18 cellular contexts compared by ENCODE assay signal in the genomic region with DNA sequence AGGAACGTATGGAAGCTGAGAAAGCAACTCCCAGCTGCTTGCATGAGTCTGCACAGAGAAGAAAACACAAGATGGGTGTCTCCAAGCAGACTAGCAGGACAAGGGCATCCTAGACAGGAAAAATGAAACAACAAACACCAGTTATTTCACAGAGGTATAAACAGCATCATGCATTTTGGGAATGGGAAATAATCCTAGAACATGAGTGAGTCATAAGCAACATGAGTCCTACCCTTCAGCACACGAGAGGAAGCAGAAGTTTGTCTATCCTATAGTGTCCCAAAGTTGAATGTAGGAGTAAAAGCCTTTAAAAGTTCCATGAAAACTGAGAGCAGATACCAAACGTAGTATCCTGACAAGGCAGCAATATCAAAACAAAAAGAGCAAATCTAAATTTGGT. TPM values are rescaled to one million over a fixed set of nuclear protein-coding genes. Genes with fewer than 3 reads are reported as not detected.
DNase-seq lines count a peak whose midpoint lies in the region; ATAC-seq, FAIRE-seq and TF ChIP-seq lines count a peak whose summit lies in the region.
"Had no signal": no experiment of that assay in that cellular context is flagged by ENCODE, and none has a peak within 500 bp of the region (broad histone marks: within the 10 kb centered on the region; RNA-seq: fewer than 3 reads in every experiment).

No MANE protein-coding gene starts in this region.

- FAIRE-seq in GM19239 (lab: Jason Lieb, UNC) (peak; percentile 44), bronchial epithelial cell (lab: Jason Lieb, UNC) (no peak)
- FAIRE-seq: A549 had no signal

- no peaks in the 10 kb centered on the region for H3K4me1 ChIP-seq in psoas muscle
- H3K4me1 ChIP-seq: A549, BLaER1, Caco-2, HAP-1 had no signal

- H3K27ac ChIP-seq in psoas muscle, result no peak overlapping the region
- H3K27ac ChIP-seq: A549, BLaER1, GM23248, HL-60 had no signal

- H3K27me3 ChIP-seq in bronchial epithelial cell (ENCODE audit: control insufficient read depth, insufficient read depth, low read length) (no peaks in the 10 kb centered on the region), psoas muscle (ENCODE audit: insufficient read depth in 3 of 3, low read length in 2 of 3) (peaks cover 0 to 2% (median 0%) of the 10 kb centered on the region in 3 donors)
- H3K27me3 ChIP-seq: BLaER1 had no signal

- DNase-seq in GM19239 (ENCODE audit: insufficient read length, low spot score) (no peak), LHCN-M2 (ENCODE audit: low read depth) (peak; percentile 26), bronchial epithelial cell (ENCODE audit: low read depth) (peak; percentile 8), psoas muscle (no peak), AG20443 (ENCODE audit: low spot score) (no peak)
- no peak for DNase-seq in activated CD4-positive, alpha-beta T cell treated with anti-CD3 and anti-CD28 coated beads for 48 hours
- DNase-seq: AML-193; Caco-2; CD8-positive, alpha-beta memory T cell; DMS53; GF-D8; GM23248; KBM-7 had no signal

- H3K4me3 ChIP-seq in bronchial epithelial cell (ENCODE audit: low read depth, low read length) (no peak overlapping the region), psoas muscle (no peak overlapping the region)
- H3K4me3 ChIP-seq: A549, BLaER1, GM23248, HAP-1 had no signal

- H3K36me3 ChIP-seq in bronchial epithelial cell (ENCODE audit: control insufficient read depth, insufficient read depth, low read length) (no peaks in the 10 kb centered on the region), psoas muscle (ENCODE audit: insufficient read depth in 1 of 2, low read depth in 1 of 2) (no peaks in the 10 kb centered on the region)
- H3K36me3 ChIP-seq: BLaER1, HAP-1 had no signal

- intact Hi-C loops in psoas muscle (cut with DNase I), result no loop called here

- ATAC-seq in psoas muscle (peak; percentile 32 to 61 (median 47)), HG03095 (IDR thresholded peaks at IDR 0.05; ENCODE audit: unreplicated experiment) (no peak)
- ATAC-seq: A549 had no signal

- TF ChIP-seq CTCF in bronchial epithelial cell (IDR thresholded peaks at IDR 0.05; ENCODE audit: insufficient read depth, low read length, severe bottlenecking), result no peak
- no peak for TF ChIP-seq CTCF in psoas muscle (IDR thresholded peaks at IDR 0.05)

- H3K9me3 ChIP-seq in psoas muscle, result no peaks in the 10 kb centered on the region
- H3K9me3 ChIP-seq: A549, BLaER1, Caco-2, HAP-1 had no signal

- 54 to 66% (median 61%) methylated on average over 3 of the region's 3 CpGs for WGBS in psoas muscle, 3 donors

RNA-seq across cellular contexts. Expression of a gene that starts 11.3 kb away (rescaled TPM):
- total RNA-seq in LHCN-M2 (2014; rRNA removed) (6.5 and 7.2 TPM in 2 replicates), bronchial epithelial cell (23.4 and 28.3 TPM in 2 replicates), psoas muscle (1 to 10 TPM; 2.4 to 4.1 (median 3.2) TPM)
- 1.5 TPM for polyA plus RNA-seq in LHCN-M2 (2012)
- 1 to 10 TPM in 2 of 3 donors, under 1 TPM in 1; 0.34 to 3.1 (median 2.5) TPM for polyA plus RNA-seq in psoas muscle
- polyA plus RNA-seq: CD8-positive, alpha-beta memory T cell had no signal

Comparison
In these comparisons a context has a peak if more than half of its experiments do, and no peak if none do; other contexts are left out.
1. DNase-seq: peak in LHCN-M2 (single experiment) and bronchial epithelial cell (single experiment); none in GM19239 (single experiment), psoas muscle (0 of 2), activated CD4-positive, alpha-beta T cell treated with anti-CD3 and anti-CD28 coated beads for 48 hours (single experiment) and AG20443 (single experiment).